In genomic region chr12:53999596-54000104, GRCh38 we compare ENCODE assay signal across 8 cellular contexts. TPM values are rescaled to one million over a fixed set of nuclear protein-coding genes. Genes with fewer than 3 reads are reported as not detected.
DNase-seq lines count a peak whose midpoint lies in the region; ATAC-seq and TF ChIP-seq lines count a peak whose summit lies in the region.

No MANE protein-coding gene starts in this region.

- H2AK5ac ChIP-seq in H9 (ENCODE audit: insufficient read length, low read length), result no peak overlapping the region

- H3K27ac ChIP-seq in H9 (ENCODE audit: insufficient read length, low read depth, low read length) (no peak overlapping the region), SK-N-SH (ENCODE audit: low read depth in 2 of 2, low read length in 1 of 2) (peak overlapping the region in 1 of 2 experiments; percentile 78; a peak in 2 of 4 replicates)

- H3T11ph ChIP-seq in H9 (ENCODE audit: low read length), result no peak overlapping the region

- H3K23me2 ChIP-seq in H9 (ENCODE audit: insufficient read length, low read depth, low read length, poor library complexity, severe bottlenecking), result no peaks in the 10 kb centered on the region

- H2BK20ac ChIP-seq in H9 (ENCODE audit: low read depth, low read length, poor library complexity, severe bottlenecking), result no peak overlapping the region

- H3K18ac ChIP-seq in H9 (ENCODE audit: insufficient read length, low read depth, low read length), result no peak overlapping the region

- H3K36me3 ChIP-seq in SK-N-SH (replicated peaks in 1 of 2; ENCODE audit: control insufficient read depth in 1 of 2, insufficient read depth in 2 of 2, low read length in 1 of 2), result no peaks in the 10 kb centered on the region

- H3K79me2 ChIP-seq in H9 (ENCODE audit: insufficient read depth, low read length) (no peaks in the 10 kb centered on the region), SK-N-SH (ENCODE audit: insufficient read depth) (no peaks in the 10 kb centered on the region)

- no peak for ATAC-seq in GM21528 (IDR thresholded peaks at IDR 0.05; ENCODE audit: low FRiP score, unreplicated experiment)

- H2BK120ac ChIP-seq in H9 (ENCODE audit: low read depth, low read length, poor library complexity, severe bottlenecking), result no peak overlapping the region

- H4K20me1 ChIP-seq in H9 (ENCODE audit: control insufficient read depth, insufficient read depth, insufficient read length) (no peaks in the 10 kb centered on the region), SK-N-SH (ENCODE audit: insufficient read depth) (no peaks in the 10 kb centered on the region)

- H2AFZ ChIP-seq in H9 (ENCODE audit: low read length) (no peak overlapping the region), SK-N-SH (ENCODE audit: low read depth) (peak overlapping the region; percentile 100)

- no CpG with 5 or more reads among the region's 34 CpGs for WGBS in H9 (ENCODE audit: extremely low coverage, insufficient read length, low lambda C conversion rate)
- under 1% methylated on average over 29 of the region's 34 CpGs for WGBS in SK-N-SH (ENCODE audit: low lambda C conversion rate)

- H3K27me3 ChIP-seq in H9 (ENCODE audit: insufficient read depth, low read length), result peaks cover 99% of the 10 kb centered on the region
- peaks cover 28% of the 10 kb centered on the region for H3K27me3 ChIP-seq in SK-N-SH (ENCODE audit: insufficient read depth)

- peaks cover 4 to 9% of the 10 kb centered on the region in 2 experiments; a peak in 3 of 5 replicates for H3K9me3 Mint-ChIP-seq in H9

- H2BK5ac ChIP-seq in H9 (ENCODE audit: insufficient read length, low read length), result no peak overlapping the region

- no peak overlapping the region for H4K5ac ChIP-seq in H9 (ENCODE audit: insufficient read length, low read depth, low read length)

- H3K4me2 ChIP-seq in H9 (ENCODE audit: insufficient read depth, insufficient read length, low read length) (peak overlapping the region; percentile 26), SK-N-SH (peak overlapping the region; percentile 99)

- no peak overlapping the region for H3K4ac ChIP-seq in H9 (ENCODE audit: low read depth, low read length)

- CTCF ChIA-PET in AG04449 (lab: Yijun Ruan, JAX) (interaction anchor here (1.0 to 21.3 kb wide), 12 partner anchors 8 to 253 kb away, joined by 3 to 756 read pairs (median 28); partner anchors contain the start of genes HOXC10, HOXC5, HOXC6 and HOXC8), SK-N-SH (lab: Yijun Ruan, JAX) (interaction anchor here (0.7 to 24.5 kb wide), 20 partner anchors 9 to 400 kb away, joined by 3 to 568 read pairs (median 6); partner anchors contain the start of genes HOXC10, HOXC5 and SMUG1)

- H4K8ac ChIP-seq in H9 (replicated peaks; ENCODE audit: insufficient read length, low read depth, low read length), result no peak overlapping the region

- TF ChIP-seq CTCF in AG04449 (IDR thresholded peaks at IDR 0.05; ENCODE audit: insufficient read depth, low read length, missing control alignments), result no peak
- no peak for TF ChIP-seq CTCF in H9 (conservative IDR thresholded peaks at IDR 0.05)
- no peak for TF ChIP-seq CTCF in SK-N-SH (IDR thresholded peaks at IDR 0.05)

- H3K4me3 ChIP-seq in AG04449 (ENCODE audit: low read depth, low read length), result peak overlapping the region; percentile 96
- peak overlapping the region; percentile 76 to 80 for H3K4me3 ChIP-seq in SK-N-SH (ENCODE audit: low read depth in 2 of 2, low read length in 1 of 2)

- DNase-seq in AG04449 (ENCODE audit: low read depth, low spot score) (no peak), H9 (no peak), SK-N-SH (peak; percentile 88), iris pigment epithelial cell (ENCODE audit: low read depth) (peak; percentile 59), Ammon's horn (ENCODE audit: low spot score) (no peak), cerebellar nuclear complex (lab: John Stamatoyannopoulos, UW) (no peak)
- DNase-seq in activated effector memory CD4-positive, alpha-beta T cell treated with anti-CD3 and anti-CD28 coated beads, Interleukin-2, amount 50 U/mL, for 16 hours, result no peak

- no peaks in the 10 kb centered on the region for H3K4me1 ChIP-seq in H9 (ENCODE audit: insufficient read depth, low read length)
- H3K4me1 ChIP-seq in SK-N-SH (ENCODE audit: control insufficient read depth in 1 of 2, insufficient read depth in 2 of 2, low read depth in 1 of 2, low read length in 1 of 2), result peaks cover 0 to 19% of the 10 kb centered on the region in 2 experiments; a peak in 2 of 4 replicates

- H3K56ac ChIP-seq in H9 (ENCODE audit: insufficient read length, low read depth, low read length), result no peak overlapping the region

- H3K36me3 Mint-ChIP-seq in H9 (ENCODE audit: insufficient read depth in 1 of 3, low read depth in 3 of 3), result no peaks in the 10 kb centered on the region

- H3K9me3 ChIP-seq in H9 (ENCODE audit: control insufficient read depth, low read depth, low read length) (no peaks in the 10 kb centered on the region), SK-N-SH (no peaks in the 10 kb centered on the region)

- H3K9ac ChIP-seq in H9 (ENCODE audit: extremely low read depth, insufficient read length, low read length) (no peak overlapping the region), SK-N-SH (peak overlapping the region; percentile 89)

- no peak overlapping the region for H2BK15ac ChIP-seq in H9 (ENCODE audit: low read depth, low read length)

- POLR2A ChIA-PET in AG04449 (lab: Yijun Ruan, JAX), result interaction anchor here (0.8 to 3.1 kb wide), 9 partner anchors 8 to 196 kb away, joined by 3 to 22 read pairs (median 6); partner anchors contain the start of genes HOXC6 and HOXC8
- POLR2A ChIA-PET in SK-N-SH (lab: Yijun Ruan, JAX), result interaction anchor here (0.7 to 2.1 kb wide), 5 partner anchors 11 to 208 kb away, joined by 3 to 5 read pairs (median 3); no protein-coding TSS in a partner anchor

- TF ChIP-seq RAD21 in SK-N-SH (IDR thresholded peaks at IDR 0.05; ENCODE audit: low read length), result no peak

- H3K23ac ChIP-seq in H9 (ENCODE audit: insufficient read length, low read depth, low read length), result no peak overlapping the region

- no peaks in the 10 kb centered on the region for H3K9me2 ChIP-seq in SK-N-SH

- peak overlapping the region; percentile 45 to 63 for H3K4me3 Mint-ChIP-seq in H9

- peaks cover 100% of the 10 kb centered on the region for H3K27me3 Mint-ChIP-seq in H9 (ENCODE audit: low read depth)

- no peak overlapping the region for H3K27ac Mint-ChIP-seq in H9

- peaks cover 7 to 27% of the 10 kb centered on the region in 2 experiments for H3K4me1 Mint-ChIP-seq in H9

- H3F3A ChIP-seq in SK-N-SH (replicated peaks; ENCODE audit: insufficient read depth), result no peaks in the 10 kb centered on the region

- TF ChIP-seq EP300 in SK-N-SH (IDR thresholded peaks at IDR 0.05; ENCODE audit: borderline replicate concordance in 1 of 2, low read depth in 1 of 2, low read length in 1 of 2), result no peak

- no peak overlapping the region for H4K91ac ChIP-seq in H9 (ENCODE audit: insufficient read length, low read depth, low read length)

- no peak overlapping the region for H3K14ac ChIP-seq in H9 (ENCODE audit: insufficient read depth, low read length)

- no peak overlapping the region for H2BK12ac ChIP-seq in H9 (ENCODE audit: insufficient read length, low read depth, low read length)

- H3K79me1 ChIP-seq in H9 (ENCODE audit: insufficient read depth, low read depth, low read length, poor library complexity, severe bottlenecking), result no peaks in the 10 kb centered on the region

TF ChIP-seq in SK-N-SH, 30 proteins besides CTCF, POLR2A, EP300 and RAD21 (continues in another document):
- peak; percentile 46 for TF ChIP-seq CHD2 (IDR thresholded peaks at IDR 0.05; ENCODE audit: low read length, partially characterized antibody)
- no peak for TF ChIP-seq ELF1 (IDR thresholded peaks at IDR 0.05)
- TF ChIP-seq EZH2phosphoT487 (IDR thresholded peaks at IDR 0.05; ENCODE audit: borderline replicate concordance, low read depth), result no peak
- peak; percentile 92 for TF ChIP-seq USF1 (IDR thresholded peaks at IDR 0.05; ENCODE audit: borderline replicate concordance, low read depth)
- peak; percentile 75 for TF ChIP-seq USF2 (IDR thresholded peaks at IDR 0.05; ENCODE audit: borderline replicate concordance, low read depth, low read length)
- TF ChIP-seq TCF12 (IDR thresholded peaks at IDR 0.05), result no peak
- TF ChIP-seq MXI1 (IDR thresholded peaks at IDR 0.05; ENCODE audit: low read depth, low read length), result 0 out of 2 replicates have a peak, but pooled peaks have one; percentile 12

RNA-seq across cellular contexts. Expression of gene HOXC9, which starts 0.3 kb away (rescaled TPM):
- not detected in 2 replicates for total RNA-seq in H9 (2021)
- 1.2 and 1.9 TPM in 2 replicates for polyA plus RNA-seq in SK-N-SH (2012; rRNA removed)
- polyA plus RNA-seq in SK-N-SH (2012; cell fraction: cytosol; rRNA removed), result 1.8 and 2.4 TPM in 2 replicates
- polyA plus RNA-seq in SK-N-SH (2012; cell fraction: nucleus; rRNA removed), result 1.0 and 1.1 TPM in 2 replicates

RNA-seq across cellular contexts. Expression of gene HOXC8, which starts 9.1 kb away (rescaled TPM):
- not detected in 2 replicates for total RNA-seq in H9 (2021)
- polyA plus RNA-seq in SK-N-SH (2012; rRNA removed), result 1.7 and 1.8 TPM in 2 replicates
- polyA plus RNA-seq in SK-N-SH (2012; cell fraction: cytosol; rRNA removed), result 1.8 and 2.0 TPM in 2 replicates
- polyA plus RNA-seq in SK-N-SH (2012; cell fraction: nucleus; rRNA removed), result 0.53 and 0.75 TPM in 2 replicates

RNA-seq across cellular contexts. Expression of gene HOXC10, which starts 14.7 kb away (rescaled TPM):
- total RNA-seq in H9 (2021), result not detected in 2 replicates
- polyA plus RNA-seq in SK-N-SH (2012; rRNA removed), result 0.03 and 0.08 TPM in 2 replicates
- 0.04 TPM in 2 replicates for polyA plus RNA-seq in SK-N-SH (2012; cell fraction: cytosol; rRNA removed)
- polyA plus RNA-seq in SK-N-SH (2012; cell fraction: nucleus; rRNA removed), result not detected in 2 replicates

RNA-seq across cellular contexts. Expression of gene HOTAIR, which starts 24.9 kb away (rescaled TPM):
- total RNA-seq in H9 (2021), result not detected in 2 replicates
- polyA plus RNA-seq in SK-N-SH (2012; rRNA removed), result not detected in 2 replicates
- polyA plus RNA-seq in SK-N-SH (2012; cell fraction: cytosol; rRNA removed), result 0.01 TPM in 2 replicates
- not detected in 2 replicates for polyA plus RNA-seq in SK-N-SH (2012; cell fraction: nucleus; rRNA removed)

RNA-seq across cellular contexts. Expression of gene HOXC11, which starts 26.7 kb away (rescaled TPM):
- total RNA-seq in H9 (2021), result not detected in 2 replicates
- not detected in 2 replicates for polyA plus RNA-seq in SK-N-SH (2012; rRNA removed)
- polyA plus RNA-seq in SK-N-SH (2012; cell fraction: cytosol; rRNA removed), result not detected in 2 replicates
- not detected in 2 replicates for polyA plus RNA-seq in SK-N-SH (2012; cell fraction: nucleus; rRNA removed)

Comparison
In these comparisons a context has a peak if more than half of its experiments do, and no peak if none do; other contexts are left out.
1. DNase-seq: peak in SK-N-SH (single experiment) and iris pigment epithelial cell (single experiment); none in AG04449 (single experiment), H9 (single experiment), activated effector memory CD4-positive, alpha-beta T cell treated with anti-CD3 and anti-CD28 coated beads, Interleukin-2, amount 50 U/mL, for 16 hours (single experiment), Ammon's horn (single experiment) and cerebellar nuclear complex (0 of 2).